Comparison of ENCODE assay signal across 34 cellular contexts in the genomic region with DNA sequence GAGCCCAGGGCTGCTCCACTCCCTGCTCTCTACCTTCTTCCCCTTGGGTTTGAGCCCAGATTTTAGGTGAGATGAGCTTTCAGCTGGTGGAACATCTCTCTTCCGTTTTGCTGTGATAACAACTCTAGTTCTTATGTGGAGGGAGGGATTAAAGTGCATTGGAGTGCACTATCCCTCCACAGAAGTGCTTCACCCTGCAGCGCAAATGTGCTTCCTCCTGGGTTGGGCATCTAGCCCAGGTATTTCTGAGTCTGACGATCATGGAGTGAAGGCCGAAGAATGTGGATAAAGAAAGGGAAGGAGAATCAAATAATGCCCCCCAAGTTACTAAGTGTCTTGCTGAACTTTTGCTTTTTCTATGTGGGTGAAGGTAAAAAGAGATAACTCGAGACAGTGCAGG.
"Had no signal": no experiment of that assay in that cellular context is flagged by ENCODE, and none has a peak within 500 bp of the region (broad histone marks: within the 10 kb centered on the region; RNA-seq: fewer than 3 reads in every experiment).

No MANE protein-coding gene starts in this region.

- H3K27me3 ChIP-seq: MG63 had no signal

- DNase-seq: Karpas-422, Kasumi-1, MG63, MM.1S, MV-4-11, NCI-H1048, NCI-H1092, NCI-H1092 treated with DMSO at 0.1 percent for 48 hours, NCI-H1105, NCI-H1105 treated with DMSO at 0.1 percent for 48 hours, NCI-H1417, NCI-H1417 treated with DMSO at 0.1 percent for 48 hours, NCI-H1436, NCI-H1436 treated with DMSO at 0.1 percent for 48 hours, NCI-H146, NCI-H1694, NCI-H1694 treated with DMSO at 0.1 percent for 48 hours, NCI-H187, NCI-H187 treated with DMSO at 0.1 percent for 48 hours, NCI-H1930, NCI-H2029, NCI-H2029 treated with DMSO at 0.1 percent for 48 hours, NCI-H2081, NCI-H2081 treated with DMSO at 0.1 percent for 48 hours, NCI-H2107, NCI-H2171, NCI-H2171 treated with DMSO at 0.1 percent for 48 hours, NCI-H2227 treated with DMSO at 0.1 percent for 48 hours, NCI-H226, NCI-H345, NCI-H446, NCI-H446 treated with DMSO at 0.1 percent for 48 hours, NCI-H510A, NCI-H510A treated with DMSO at 0.1 percent for 48 hours had no signal

- H3K36me3 ChIP-seq: MG63 had no signal

- H3K4me3 ChIP-seq: MG63 had no signal
